ENCODE assay signal across 8 cellular contexts in genomic region chr4:183407128-183407585, GRCh38. TPM values are rescaled to one million over a fixed set of nuclear protein-coding genes. Genes with fewer than 3 reads are reported as not detected.
DNase-seq lines count a peak whose midpoint lies in the region; TF ChIP-seq lines count a peak whose summit lies in the region.

No MANE protein-coding gene starts in this region.

- no peaks in the 10 kb centered on the region for H3K36me3 Mint-ChIP-seq in activated naive CD4-positive, alpha-beta T cell treated with anti-CD3 and anti-CD28 coated beads, Interleukin-2, amount 10 ng/mL, durations not matched to agents 7 days and 5 days

- in situ Hi-C loops in SK-MEL-5 (cut with HindIII; ENCODE audit: low pct_unique_long_range_greater_than_20kb, low sequenced_read_pairs): no loop called here

- H3K9me3 ChIP-seq in MM.1S (replicated peaks; ENCODE audit: insufficient read depth, low read length) (no peaks in the 10 kb centered on the region), osteoblast (ENCODE audit: low read depth, low read length) (no peaks in the 10 kb centered on the region), thymus (ENCODE audit: control insufficient read depth) (no peaks in the 10 kb centered on the region)

- no peaks in the 10 kb centered on the region for H3K9me3 Mint-ChIP-seq in activated naive CD4-positive, alpha-beta T cell treated with anti-CD3 and anti-CD28 coated beads, Interleukin-2, amount 10 ng/mL, durations not matched to agents 7 days and 5 days

- 0 out of 2 replicates have a peak, but pooled peaks cover 3% of the 10 kb centered on the region for H3F3A ChIP-seq in MM.1S (ENCODE audit: insufficient read depth, low read length)

- no peaks in the 10 kb centered on the region for H3K27me3 ChIP-seq in MM.1S (replicated peaks; ENCODE audit: insufficient read depth, low read length)
- H3K27me3 ChIP-seq in osteoblast (ENCODE audit: insufficient read depth, low read length): no peaks in the 10 kb centered on the region
- H3K27me3 ChIP-seq in thymus (ENCODE audit: control insufficient read depth, insufficient read depth): no peaks in the 10 kb centered on the region

- TF ChIP-seq CTCF in MM.1S (IDR thresholded peaks at IDR 0.05; ENCODE audit: low read length) (peak; percentile 90), osteoblast (IDR thresholded peaks at IDR 0.05; ENCODE audit: extremely low read depth, low read depth, low read length) (peak; percentile 85)

- H3K36me3 ChIP-seq in MM.1S (replicated peaks; ENCODE audit: insufficient read depth, low read length) (no peaks in the 10 kb centered on the region), osteoblast (ENCODE audit: insufficient read depth, low read length) (no peaks in the 10 kb centered on the region), thymus (ENCODE audit: control insufficient read depth, insufficient read depth) (no peaks in the 10 kb centered on the region)

- peaks cover 23% of the 10 kb centered on the region for H3K4me1 Mint-ChIP-seq in activated naive CD4-positive, alpha-beta T cell treated with anti-CD3 and anti-CD28 coated beads, Interleukin-2, amount 10 ng/mL, durations not matched to agents 7 days and 5 days

- H3K9ac ChIP-seq in MM.1S (ENCODE audit: low read length): peak overlapping the region; percentile 37; the same call in 1 of the 2 replicates

- H3K4me3 Mint-ChIP-seq in activated naive CD4-positive, alpha-beta T cell treated with anti-CD3 and anti-CD28 coated beads, Interleukin-2, amount 10 ng/mL, durations not matched to agents 7 days and 5 days: peak overlapping the region; percentile 76

- WGBS in thymus: under 1% methylated on average over 32 of the region's 32 CpGs

- no peaks in the 10 kb centered on the region for H3K4me1 ChIP-seq in MM.1S (ENCODE audit: low read length)
- H3K4me1 ChIP-seq in osteoblast (ENCODE audit: insufficient read depth, low read length): peaks cover 3% of the 10 kb centered on the region
- H3K4me1 ChIP-seq in thymus (ENCODE audit: control insufficient read depth, insufficient read depth, low read length): peaks cover 2% of the 10 kb centered on the region

- no peaks in the 10 kb centered on the region for H3K9me2 ChIP-seq in MM.1S (replicated peaks; ENCODE audit: insufficient read depth, low read length)

- peaks cover 38% of the 10 kb centered on the region for H3K27me3 Mint-ChIP-seq in activated naive CD4-positive, alpha-beta T cell treated with anti-CD3 and anti-CD28 coated beads, Interleukin-2, amount 10 ng/mL, durations not matched to agents 7 days and 5 days

- H2AFZ ChIP-seq in MM.1S (ENCODE audit: low read length): peak overlapping the region; percentile 61
- H2AFZ ChIP-seq in osteoblast (ENCODE audit: low read length): peak overlapping the region; percentile 96

- peak overlapping the region; percentile 88 for H3K27ac Mint-ChIP-seq in activated naive CD4-positive, alpha-beta T cell treated with anti-CD3 and anti-CD28 coated beads, Interleukin-2, amount 10 ng/mL, durations not matched to agents 7 days and 5 days

- H3K4me2 ChIP-seq in MM.1S (ENCODE audit: low read depth, low read length) (peak overlapping the region; percentile 55), osteoblast (ENCODE audit: insufficient read depth, low read length) (peak overlapping the region; percentile 98)

- peak overlapping the region; percentile 58 for H3K4me3 ChIP-seq in MM.1S (ENCODE audit: low read length)
- peak overlapping the region; percentile 79 for H3K4me3 ChIP-seq in osteoblast (ENCODE audit: insufficient read depth, low read length)
- peak overlapping the region; percentile 49 for H3K4me3 ChIP-seq in thymus (ENCODE audit: low read length)

- no peak overlapping the region for H3K27ac ChIP-seq in MM.1S (ENCODE audit: low read length)
- peak overlapping the region; percentile 33 for H3K27ac ChIP-seq in osteoblast (ENCODE audit: low read depth, low read length)
- H3K27ac ChIP-seq in thymus (ENCODE audit: low read depth): no peak overlapping the region

- no peaks in the 10 kb centered on the region for H4K20me1 ChIP-seq in MM.1S (ENCODE audit: insufficient read depth, low read length)
- no peaks in the 10 kb centered on the region for H4K20me1 ChIP-seq in osteoblast (ENCODE audit: insufficient read depth, low read length)

- DNase-seq in GF-D8 (lab: John Stamatoyannopoulos, UW) (peak; percentile 61), HCEC 1CT (peak; percentile 33), MM.1S (peak; percentile 87), SK-MEL-5 (ENCODE audit: low read depth, low spot score) (peak; percentile 93), glomerular visceral epithelial cell (ENCODE audit: extremely low spot score) (peak; percentile 84), osteoblast (ENCODE audit: insufficient read length, low spot score, missing footprints) (peak; percentile 96)
- peak; percentile 92 for DNase-seq in activated naive CD4-positive, alpha-beta T cell treated with anti-CD3 and anti-CD28 coated beads, Interleukin-2, amount 10 ng/mL, durations not matched to agents 7 days and 5 days

- no peaks in the 10 kb centered on the region for H3K79me2 ChIP-seq in MM.1S (ENCODE audit: low read length)
- no peaks in the 10 kb centered on the region for H3K79me2 ChIP-seq in osteoblast (ENCODE audit: insufficient read depth, low read length)

- CTCF ChIA-PET in activated naive CD4-positive, alpha-beta T cell treated with anti-CD3 and anti-CD28 coated beads, Interleukin-2, amount 10 ng/mL, durations not matched to agents 7 days and 5 days (lab: Charles Lee): interaction anchor here (0.7 to 1.7 kb wide), 9 partner anchors 8 to 469 kb away, joined by 3 to 9 read pairs (median 3); no protein-coding TSS in a partner anchor

RNA-seq across cellular contexts. Expression of gene CDKN2AIP, which starts 37.3 kb away (rescaled TPM):
- total RNA-seq in SK-MEL-5 (2014; rRNA removed; shearing (Covaris generic)): 14.2 and 15.6 TPM in 2 replicates
- polyA plus RNA-seq in SK-MEL-5 (2015; cell fraction: cytosol; rRNA removed): 13.4 and 18.6 TPM in 2 replicates
- 21.4 and 25.2 TPM in 2 replicates for polyA plus RNA-seq in SK-MEL-5 (2015; cell fraction: nucleus; rRNA removed)
- total RNA-seq in osteoblast: 15.2 and 15.9 TPM in 2 replicates
- 33.2 TPM for polyA plus RNA-seq in thymus

Comparison
In these comparisons a context has a peak if more than half of its experiments do, and no peak if none do; other contexts are left out.
1. DNase-seq: peak in every context shown above with its lines; median percentile 96 in osteoblast; 93 in SK-MEL-5; 92 in activated naive CD4-positive, alpha-beta T cell treated with anti-CD3 and anti-CD28 coated beads, Interleukin-2, amount 10 ng/mL, durations not matched to agents 7 days and 5 days; 87 in MM.1S; 84 in glomerular visceral epithelial cell; 61 in GF-D8; 33 in HCEC 1CT.